Comparison of ENCODE assay signal across 8 cellular contexts in the genomic region with DNA sequence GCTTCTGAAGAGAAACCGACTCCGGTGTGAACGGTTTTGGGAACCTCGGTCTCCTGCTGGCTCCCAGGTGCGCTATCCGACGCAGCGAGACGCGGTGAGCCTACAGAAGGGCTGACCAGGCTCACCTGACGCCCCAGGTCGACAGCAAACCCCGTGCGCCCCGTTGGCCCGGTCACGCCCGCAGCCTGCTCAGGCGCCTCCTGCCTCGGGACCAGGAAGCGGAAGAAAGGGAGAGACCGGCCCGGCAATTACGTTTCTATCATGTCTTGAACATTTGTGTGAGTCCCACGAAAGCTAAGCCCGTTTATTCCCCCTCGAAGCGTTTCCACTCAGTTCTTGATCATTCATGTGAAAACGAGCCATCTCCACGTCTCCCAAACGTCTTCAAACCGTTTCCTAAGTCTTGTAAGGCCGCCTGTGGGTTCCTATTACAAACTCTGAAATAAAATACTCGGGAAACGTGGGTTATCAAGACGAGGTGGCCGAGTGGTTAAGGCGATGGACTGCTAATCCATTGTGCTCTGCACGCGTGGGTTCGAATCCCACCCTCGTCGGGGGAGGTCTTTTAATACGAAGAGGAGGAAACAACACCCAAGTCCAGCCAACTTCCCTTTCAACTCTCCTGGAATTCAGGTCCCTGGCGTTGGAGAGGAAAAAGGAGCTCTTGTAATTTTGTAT.
DNase-seq lines count a peak whose midpoint lies in the region; ATAC-seq and TF ChIP-seq lines count a peak whose summit lies in the region.

No MANE protein-coding gene starts in this region.

- peaks cover 6% of the 10 kb centered on the region for H3K36me3 Mint-ChIP-seq in MCF 10A (ENCODE audit: insufficient read depth, unreplicated experiment)

- no peak for TF ChIP-seq CTCF in MCF 10A (IDR thresholded peaks at IDR 0.05; ENCODE audit: unreplicated experiment)

- H3K27ac Mint-ChIP-seq in MCF 10A (ENCODE audit: low read depth, unreplicated experiment) = peak overlapping the region; percentile 95

- H3K27me3 Mint-ChIP-seq in MCF 10A (ENCODE audit: insufficient read depth, unreplicated experiment) = no peaks in the 10 kb centered on the region

- CTCF ChIA-PET in MCF 10A (lab: Yijun Ruan, JAX) = interaction anchor here (0.6 kb wide), 1 partner anchor 975 kb away, joined by 3 read pairs; no protein-coding TSS in a partner anchor

- POLR2A ChIA-PET in MCF 10A (lab: Yijun Ruan, JAX) = interaction anchor here (1.0 to 1.4 kb wide), 2 partner anchors 16 to 35 kb away, joined by 5 to 6 read pairs; no protein-coding TSS in a partner anchor

- intact Hi-C loops in MCF 10A (cut with micrococcal nuclease) = no loop called here

- H3K9me3 Mint-ChIP-seq in MCF 10A (ENCODE audit: unreplicated experiment) = no peaks in the 10 kb centered on the region

- DNase-seq in GM04504 (ENCODE audit: low read depth) (peak; percentile 24), OCI-M1 (lab: John Stamatoyannopoulos, UW) (peak; percentile 95), MCF 10A (ENCODE audit: unreplicated experiment) (peak; percentile 67), left lobe of liver (ENCODE audit: low spot score) (no peak)
- peak; percentile 20 to 40 (median 31) for DNase-seq in stimulated activated CD4-positive, alpha-beta T cell treated with anti-CD3 and anti-CD28 coated beads, TNF-alpha, amount 100 ng/mL, for 48 hours (ENCODE audit: low read depth in 3 of 3)

- H3K4me1 Mint-ChIP-seq in MCF 10A (ENCODE audit: insufficient read depth, unreplicated experiment) = peaks cover 13% of the 10 kb centered on the region

- no TSS peak for BruUV-seq in MCF 10A (replicated peaks; lab: Mats Ljungman, UMichigan)

- peak; percentile 16 for ATAC-seq in left lobe of liver
- no peak for ATAC-seq in GM18520 (IDR thresholded peaks at IDR 0.05; ENCODE audit: unreplicated experiment)
- no peak for ATAC-seq in GM19467 (IDR thresholded peaks at IDR 0.05; ENCODE audit: unreplicated experiment)
- ATAC-seq in HG03565 (IDR thresholded peaks at IDR 0.05; ENCODE audit: unreplicated experiment) = no peak

- peak overlapping the region; percentile 76 for H3K4me3 Mint-ChIP-seq in MCF 10A (ENCODE audit: unreplicated experiment)
